In genomic region chr3:197956070-197956469, GRCh38 we compare ENCODE assay signal across 30 cellular contexts. TPM values are rescaled to one million over a fixed set of nuclear protein-coding genes. Genes with fewer than 3 reads are reported as not detected.
DNase-seq lines count a peak whose midpoint lies in the region; ATAC-seq, FAIRE-seq and TF ChIP-seq lines count a peak whose summit lies in the region.
"Had no signal": no experiment of that assay in that cellular context is flagged by ENCODE, and none has a peak within 500 bp of the region (broad histone marks: within the 10 kb centered on the region; RNA-seq: fewer than 3 reads in every experiment).

No MANE protein-coding gene starts in this region.

- H2AFZ ChIP-seq in PC-3 (ENCODE audit: low read length) (no peak overlapping the region), neuronal stem cell (ENCODE audit: low read length) (no peak overlapping the region)

- H3K9me3 Mint-ChIP-seq in CD4-positive, alpha-beta memory T cell, result no peaks in the 10 kb centered on the region
- H3K9me3 Mint-ChIP-seq in WTC11, result no peaks in the 10 kb centered on the region
- H3K9me3 Mint-ChIP-seq: CD8-positive, alpha-beta memory T cell had no signal

- intact Hi-C loops in CD4-positive, alpha-beta memory T cell (cut with micrococcal nuclease), result loop anchor here (10.0 kb wide), 1 partner anchor 401 kb away; the partner anchor contains the start of gene BDH1
- intact Hi-C loops in PC-3 (cut with micrococcal nuclease), result no loop called here

- H2BK12ac ChIP-seq in neuronal stem cell (ENCODE audit: low read length), result no peak overlapping the region

- no peaks in the 10 kb centered on the region for H3K9me2 ChIP-seq in PC-3 (replicated peaks; ENCODE audit: low read length)

- H3K27ac Mint-ChIP-seq in CD4-positive, alpha-beta memory T cell, result peak overlapping the region in 5 of 7 donors; percentile 13 to 98 (median 37)
- peak overlapping the region; percentile 60; the same call in 1 of the 2 replicates for H3K27ac Mint-ChIP-seq in WTC11

- H3K4me2 ChIP-seq in A549, result no peak overlapping the region
- no peak overlapping the region for H3K4me2 ChIP-seq in PC-3 (ENCODE audit: low read length)
- H3K4me2 ChIP-seq in neuronal stem cell (ENCODE audit: insufficient read depth, low read length, poor library complexity, severe bottlenecking), result no peak overlapping the region

- H3K4me3 Mint-ChIP-seq in CD4-positive, alpha-beta memory T cell, result peak overlapping the region in 1 of 8 donors; percentile 5
- H3K4me3 Mint-ChIP-seq in WTC11, result no peak overlapping the region

- H4K8ac ChIP-seq in neuronal stem cell (ENCODE audit: low read depth, low read length), result no peak overlapping the region

- POLR2A ChIA-PET in A549 (lab: Yijun Ruan, JAX) (interaction anchor here (0.7 kb wide), 1 partner anchor 155 kb away, joined by 4 read pairs; no protein-coding TSS in a partner anchor), WTC11 (lab: Charles Lee) (interaction anchor here (0.7 kb wide), 1 partner anchor 75 kb away, joined by 7 read pairs; no protein-coding TSS in a partner anchor), PC-3 (lab: Charles Lee; ENCODE audit: unreplicated experiment) (interaction anchor here (0.7 kb wide), 1 partner anchor 125 kb away, joined by 6 read pairs; no protein-coding TSS in a partner anchor)
- POLR2A ChIA-PET in CD4-positive, alpha-beta memory T cell (lab: Charles Lee; ENCODE audit: partially characterized antibody), result interaction anchor here (0.6 to 0.8 kb wide), 2 partner anchors 165 to 1707 kb away, joined by 3 to 4 read pairs; partner anchors contain the start of gene LRCH3

- no peak overlapping the region for H3K4ac ChIP-seq in neuronal stem cell (ENCODE audit: low read length)

- TF ChIP-seq CTCF in A549 (IDR thresholded peaks at IDR 0.05), result no peak
- no peak for TF ChIP-seq CTCF in WTC11 (IDR thresholded peaks at IDR 0.05)
- no peak for TF ChIP-seq CTCF in PC-3 (conservative IDR thresholded peaks at IDR 0.05; ENCODE audit: low read depth, low read length)

- peaks cover 2% of the 10 kb centered on the region for H3K79me1 ChIP-seq in neuronal stem cell (ENCODE audit: low read depth, low read length)

- H4K91ac ChIP-seq in neuronal stem cell (ENCODE audit: low read depth, low read length, poor library complexity), result no peak overlapping the region

- H3K4me1 ChIP-seq in A549 (peaks cover 35% of the 10 kb centered on the region), PC-3 (ENCODE audit: insufficient read depth, low read length) (peaks cover 23% of the 10 kb centered on the region), neuronal stem cell (ENCODE audit: control insufficient read depth in 2 of 2, insufficient read depth in 1 of 2, low read depth in 1 of 2, low read length in 2 of 2) (peaks cover 3 to 12% of the 10 kb centered on the region in 2 donors)
- H3K4me1 ChIP-seq in CD4-positive, alpha-beta memory T cell (ENCODE audit: insufficient read depth, low read length), result peaks cover 63% of the 10 kb centered on the region

- no peaks in the 10 kb centered on the region for H3K27me3 ChIP-seq in CD4-positive, alpha-beta memory T cell (ENCODE audit: insufficient read depth, low read length)
- no peaks in the 10 kb centered on the region for H3K27me3 ChIP-seq in PC-3 (ENCODE audit: low read length)
- H3K27me3 ChIP-seq in neuronal stem cell (ENCODE audit: control insufficient read depth in 3 of 3, insufficient read depth in 3 of 3, low read depth in 1 of 3, low read length in 3 of 3), result no peaks in the 10 kb centered on the region
- H3K27me3 ChIP-seq: adrenal gland, breast epithelium, gastrocnemius medialis, ovary, spleen had no signal

- no peak overlapping the region for H3K27ac ChIP-seq in A549
- no peak overlapping the region for H3K27ac ChIP-seq in CD4-positive, alpha-beta memory T cell (ENCODE audit: low read depth, low read length)
- peak overlapping the region; percentile 80 for H3K27ac ChIP-seq in epithelial cell of prostate
- H3K27ac ChIP-seq in PC-3 (ENCODE audit: low read length), result no peak overlapping the region
- no peak overlapping the region for H3K27ac ChIP-seq in neuronal stem cell (replicated peaks; ENCODE audit: low read length)
- H3K27ac ChIP-seq: ovary had no signal

- DNase-seq in A549 (ENCODE audit: low read depth in 1 of 2, low spot score in 1 of 2) (no peak), WTC11 (ENCODE audit: low spot score) (no peak), epithelial cell of prostate (ENCODE audit: low read depth, low spot score) (no peak), PC-3 (no peak), neuronal stem cell (ENCODE audit: low spot score) (no peak)
- no peak for DNase-seq in CD4-positive, alpha-beta memory T cell
- DNase-seq: activated CD4-positive, alpha-beta T cell treated with anti-CD3 and anti-CD28 coated beads, Interleukin-2, amount 50 U/mL, for 4 hours; activated gamma-delta T cell; adrenal gland; CD8-positive, alpha-beta memory T cell; cortex of kidney; gastrocnemius medialis; GDM1; hippocampal formation; KBM-7; MM.1S; NCI-H1417 treated with DMSO at 0.1 percent for 48 hours; NCI-H510A; NK-92 treated with Interleukin-12 subunit alpha and Interleukin-12 subunit beta, amount 100 ng/mL, for 24 hours; ovary; retina; spleen; stimulated activated CD4-positive, alpha-beta T cell treated with anti-CD3 and anti-CD28 coated beads, Interleukin-4, amount 100 ng/mL, for 1 hour; stimulated activated naive CD4-positive, alpha-beta T cell; T-helper 9 cell had no signal

- BruUV-seq in PC-3 (replicated peaks; lab: Mats Ljungman, UMichigan), result no TSS peak

- peaks cover 32 to 72% (median 49%) of the 10 kb centered on the region in 4 donors for H3K4me1 Mint-ChIP-seq in CD4-positive, alpha-beta memory T cell
- H3K4me1 Mint-ChIP-seq in WTC11, result peaks cover 48% of the 10 kb centered on the region

- H3F3A ChIP-seq in PC-3 (ENCODE audit: low read length, unreplicated experiment), result peaks cover 35% of the 10 kb centered on the region

- no peak for FAIRE-seq in A549 (lab: Jason Lieb, UNC)
- FAIRE-seq: GM18507, RCC 7860 had no signal

- no peaks in the 10 kb centered on the region for H3K27me3 Mint-ChIP-seq in CD4-positive, alpha-beta memory T cell
- peaks cover 9% of the 10 kb centered on the region for H3K27me3 Mint-ChIP-seq in WTC11 (ENCODE audit: low read depth)
- H3K27me3 Mint-ChIP-seq: CD8-positive, alpha-beta memory T cell had no signal

- peaks cover 39% of the 10 kb centered on the region for H3K79me2 ChIP-seq in PC-3 (ENCODE audit: low read length)

- no peaks in the 10 kb centered on the region for H3K9me3 ChIP-seq in A549
- H3K9me3 ChIP-seq in CD4-positive, alpha-beta memory T cell (ENCODE audit: control insufficient read depth in 1 of 2, low read length in 2 of 2), result no peaks in the 10 kb centered on the region
- no peaks in the 10 kb centered on the region for H3K9me3 ChIP-seq in PC-3 (ENCODE audit: low read length)
- H3K9me3 ChIP-seq in neuronal stem cell (replicated peaks in 1 of 2; ENCODE audit: control insufficient read depth in 2 of 2, insufficient read depth in 1 of 2, low read depth in 1 of 2, low read length in 2 of 2), result peaks cover 0 to 1% of the 10 kb centered on the region in 2 donors
- H3K9me3 ChIP-seq: adrenal gland, breast epithelium, gastrocnemius medialis, ovary, spleen had no signal

- peaks cover 43 to 71% of the 10 kb centered on the region in 2 donors for H3K36me3 Mint-ChIP-seq in CD4-positive, alpha-beta memory T cell
- H3K36me3 Mint-ChIP-seq in WTC11, result peaks cover 51% of the 10 kb centered on the region

- no peak for TF ChIP-seq POLR2A in A549 (IDR thresholded peaks at IDR 0.05; ENCODE audit: low read length)

- TF ChIP-seq RAD21 in A549 (conservative IDR thresholded peaks at IDR 0.05 in 1 of 2, IDR thresholded peaks at IDR 0.05 in 1 of 2), result no peak

- no peak overlapping the region for H2AK5ac ChIP-seq in neuronal stem cell (ENCODE audit: low read depth, low read length)

- no peak overlapping the region for H2BK5ac ChIP-seq in neuronal stem cell (ENCODE audit: low read length)

- peaks cover 53% of the 10 kb centered on the region for H3K36me3 ChIP-seq in CD4-positive, alpha-beta memory T cell (ENCODE audit: insufficient read depth, low read length)
- H3K36me3 ChIP-seq in PC-3 (ENCODE audit: low read depth, low read length) (peaks cover 54% of the 10 kb centered on the region), neuronal stem cell (replicated peaks in 1 of 2; ENCODE audit: control insufficient read depth in 2 of 2, insufficient read depth in 2 of 2, low read length in 2 of 2) (peaks cover 40 to 61% of the 10 kb centered on the region in 2 donors)
- H3K36me3 ChIP-seq: breast epithelium, ovary had no signal

- no peak overlapping the region for H3K18ac ChIP-seq in neuronal stem cell (ENCODE audit: low read length)

- H3K14ac ChIP-seq in neuronal stem cell (ENCODE audit: low read length), result no peak overlapping the region

- H2BK120ac ChIP-seq in neuronal stem cell (ENCODE audit: low read depth, low read length), result no peak overlapping the region

- no peak overlapping the region for H3K23ac ChIP-seq in neuronal stem cell (ENCODE audit: low read depth, low read length, poor library complexity)

- H2BK15ac ChIP-seq in neuronal stem cell (ENCODE audit: low read length), result no peak overlapping the region

- ATAC-seq in A549 (no peak), WTC11 (no peak), PC-3 (no peak), HG02623 (IDR thresholded peaks at IDR 0.05; ENCODE audit: unreplicated experiment) (no peak)
- ATAC-seq: gastrocnemius medialis, left lobe of liver had no signal

- no peak for TF ChIP-seq EP300 in A549 (IDR thresholded peaks at IDR 0.05)

- no peak overlapping the region for H3K9ac ChIP-seq in PC-3 (ENCODE audit: low read length)
- H3K9ac ChIP-seq in neuronal stem cell (ENCODE audit: low read depth, low read length, poor library complexity), result no peak overlapping the region

- no peak overlapping the region for H3K4me3 ChIP-seq in A549
- H3K4me3 ChIP-seq in CD4-positive, alpha-beta memory T cell (ENCODE audit: low read length in 2 of 2), result no peak overlapping the region
- no peak overlapping the region for H3K4me3 ChIP-seq in PC-3 (ENCODE audit: low read length)
- no peak overlapping the region for H3K4me3 ChIP-seq in neuronal stem cell (ENCODE audit: low read length in 2 of 2)
- H3K4me3 ChIP-seq: adrenal gland, breast epithelium, gastrocnemius medialis, ovary, spleen had no signal

- H4K20me1 ChIP-seq in PC-3 (ENCODE audit: low read length), result peaks cover 46% of the 10 kb centered on the region

- CTCF ChIA-PET in A549 (lab: Yijun Ruan, JAX), result no interaction called here
- CTCF ChIA-PET in CD4-positive, alpha-beta memory T cell (lab: Charles Lee; ENCODE audit: partially characterized antibody), result no interaction called here
- CTCF ChIA-PET in WTC11 (lab: Charles Lee), result interaction anchor here (0.7 kb wide), 1 partner anchor 29 kb away, joined by 3 read pairs; no protein-coding TSS in a partner anchor
- CTCF ChIA-PET in PC-3 (lab: Charles Lee), result no interaction called here

RNA-seq across cellular contexts. Expression of gene LMLN, which starts 3.9 kb away (rescaled TPM):
- 4.8 and 5.6 TPM in 2 replicates for polyA plus RNA-seq in A549 (2011; rRNA removed)
- 1.4 TPM in 2 replicates for polyA plus RNA-seq in A549 (2012; cell fraction: cytosol; rRNA removed)
- polyA plus RNA-seq in A549 (2012; cell fraction: nucleus; rRNA removed), result 1.3 and 2.1 TPM in 2 replicates
- polyA plus RNA-seq in A549 (2017; fragmentation: RNase III; extraction: RNeasy Plus Mini Kit Qiagen cat#74134 plus additional on column Dnase treatment), result 2.2 to 2.4 TPM (median 2.2 TPM) in 3 replicates
- 5.3 and 7.3 TPM in 2 replicates for polyA minus RNA-seq in A549 (2011; rRNA and poly(A)+ RNA removed)
- total RNA-seq in CD4-positive, alpha-beta memory T cell, result 1 to 10 TPM; 5.9 to 6.5 TPM
- 1 to 10 TPM; 1.9 to 3.0 TPM for polyA plus RNA-seq in CD4-positive, alpha-beta memory T cell
- 3.6 to 5.2 TPM (median 4.2 TPM) in 3 replicates for total RNA-seq in WTC11 (2021)
- 3.7 and 7.5 TPM in 2 replicates for total RNA-seq in PC-3 (2014; rRNA removed)
- polyA plus RNA-seq in neuronal stem cell (2013, experiment 1 of 2), result 3.9 TPM
- polyA plus RNA-seq in neuronal stem cell (2013, experiment 2 of 2), result 4.3 TPM

RNA-seq across cellular contexts. Expression of gene RPL35A, which starts 6.1 kb away (rescaled TPM):
- polyA plus RNA-seq in A549 (2011; rRNA removed), result 749 and 930 TPM in 2 replicates
- polyA plus RNA-seq in A549 (2012; cell fraction: cytosol; rRNA removed), result 392 and 443 TPM in 2 replicates
- polyA plus RNA-seq in A549 (2012; cell fraction: nucleus; rRNA removed), result 70.7 and 150 TPM in 2 replicates
- polyA plus RNA-seq in A549 (2017; fragmentation: RNase III; extraction: RNeasy Plus Mini Kit Qiagen cat#74134 plus additional on column Dnase treatment), result 976 to 1,092 TPM (median 1,060 TPM) in 3 replicates
- polyA minus RNA-seq in A549 (2011; rRNA and poly(A)+ RNA removed), result 64.1 and 65.5 TPM in 2 replicates
- total RNA-seq in CD4-positive, alpha-beta memory T cell, result 1,000 to 10,000 TPM; 1,716 to 1,772 TPM
- polyA plus RNA-seq in CD4-positive, alpha-beta memory T cell, result 1,000 to 10,000 TPM; 1,277 to 2,056 TPM
- 1,384 to 1,463 TPM (median 1,429 TPM) in 3 replicates for total RNA-seq in WTC11 (2021)
- total RNA-seq in PC-3 (2014; rRNA removed), result 766 and 875 TPM in 2 replicates
- polyA plus RNA-seq in neuronal stem cell (2013, experiment 1 of 2), result 4,075 TPM
- polyA plus RNA-seq in neuronal stem cell (2013, experiment 2 of 2), result 4,118 TPM
